ENCODE assay signal across 1 cellular context in genomic region chr1:60904079-60904852, GRCh38.
TF ChIP-seq lines count a peak whose summit lies in the region.

No MANE protein-coding gene starts in this region.

TF ChIP-seq in GM23338, 12 proteins besides CTCF, POLR2A, EP300 and RAD21 (continued from another document):
- TF ChIP-seq REST (IDR thresholded peaks at IDR 0.05; ENCODE audit: unreplicated experiment) (no peak), JUNB (IDR thresholded peaks at IDR 0.05; ENCODE audit: unreplicated experiment) (no peak), STAT1 (IDR thresholded peaks at IDR 0.05; ENCODE audit: unreplicated experiment) (no peak), ETS1 (IDR thresholded peaks at IDR 0.05) (no peak), CREB1 (CRISPR knock-in tag; IDR thresholded peaks at IDR 0.05; ENCODE audit: low read depth) (no peak), NANOG (IDR thresholded peaks at IDR 0.05; ENCODE audit: borderline replicate concordance) (no peak), POLR2AphosphoS5 (IDR thresholded peaks at IDR 0.05; ENCODE audit: low read depth) (no peak), ZNF114 (CRISPR knock-in tag; IDR thresholded peaks at IDR 0.05) (no peak), EZH2 (IDR thresholded peaks at IDR 0.05; ENCODE audit: low read depth, unreplicated experiment) (no peak)
TF ChIP-seq in GM23338: peak in this region for 0.
